ENCODE assay signal across 9 cellular contexts in the genomic region with DNA sequence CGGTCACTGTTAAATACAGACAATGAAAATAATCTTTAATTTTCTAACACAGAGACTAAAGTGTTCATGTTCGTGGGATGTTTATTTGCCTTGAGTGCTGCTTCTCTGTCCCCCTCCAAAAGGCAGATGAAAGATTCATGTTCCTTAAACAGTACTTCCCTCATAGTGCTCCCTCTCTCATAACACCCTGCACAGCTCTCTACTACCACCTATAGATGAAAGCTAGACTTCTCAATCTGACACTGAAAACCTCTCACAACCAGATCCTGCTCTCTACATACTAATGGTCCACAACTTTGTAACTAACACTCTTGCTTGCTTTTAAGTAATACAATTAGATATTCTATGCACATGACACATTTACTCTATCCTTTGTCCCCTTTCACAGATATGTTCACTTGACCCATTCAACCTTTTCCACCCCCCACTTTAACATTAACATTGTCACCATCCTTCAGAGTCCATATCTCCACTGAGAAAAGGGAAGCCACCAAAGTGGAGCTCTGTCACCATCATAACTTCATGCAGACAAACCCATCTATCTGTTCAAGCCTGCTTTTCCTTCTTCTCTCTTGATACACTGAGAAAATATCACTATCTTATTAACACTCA.
A peak's percentile ranks its signal among the peaks of the same experiment; 100 is the strongest.
DNase-seq lines count a peak whose midpoint lies in the region; ATAC-seq, FAIRE-seq and TF ChIP-seq lines count a peak whose summit lies in the region.
"Had no signal": no experiment of that assay in that cellular context is flagged by ENCODE, and none has a peak within 500 bp of the region (broad histone marks: within the 10 kb centered on the region; RNA-seq: fewer than 3 reads in every experiment).

No MANE protein-coding gene starts in this region.

- H3K27ac Mint-ChIP-seq in activated T-cell treated with anti-CD3 and anti-CD28 coated beads, Interleukin-2, amount 50 U/mL, for 72 hours = no peak overlapping the region
- H3K27ac Mint-ChIP-seq: activated naive CD8-positive, alpha-beta T cell treated with anti-CD3 and anti-CD28 coated beads, Interleukin-2, amount 10 ng/mL, durations not matched to agents 7 days and 5 days had no signal

- no peak overlapping the region for H3K4me3 Mint-ChIP-seq in activated T-cell treated with anti-CD3 and anti-CD28 coated beads, Interleukin-2, amount 50 U/mL, for 72 hours
- H3K4me3 Mint-ChIP-seq: activated naive CD8-positive, alpha-beta T cell treated with anti-CD3 and anti-CD28 coated beads, Interleukin-2, amount 10 ng/mL, durations not matched to agents 7 days and 5 days had no signal

- no peak for FAIRE-seq in GM19239 (lab: Jason Lieb, UNC)

- no peaks in the 10 kb centered on the region for H3K4me1 Mint-ChIP-seq in activated T-cell treated with anti-CD3 and anti-CD28 coated beads, Interleukin-2, amount 50 U/mL, for 72 hours (ENCODE audit: low read depth)
- H3K4me1 Mint-ChIP-seq: activated naive CD8-positive, alpha-beta T cell treated with anti-CD3 and anti-CD28 coated beads, Interleukin-2, amount 10 ng/mL, durations not matched to agents 7 days and 5 days had no signal

- no peak overlapping the region for H3K4me3 ChIP-seq in epithelial cell of esophagus (ENCODE audit: low read length)

- no peaks in the 10 kb centered on the region for H3K36me3 Mint-ChIP-seq in activated T-cell treated with anti-CD3 and anti-CD28 coated beads, Interleukin-2, amount 50 U/mL, for 72 hours (ENCODE audit: insufficient read depth in 2 of 2)
- H3K36me3 Mint-ChIP-seq: activated naive CD8-positive, alpha-beta T cell treated with anti-CD3 and anti-CD28 coated beads, Interleukin-2, amount 10 ng/mL, durations not matched to agents 7 days and 5 days had no signal

- no peaks in the 10 kb centered on the region for H3K27me3 Mint-ChIP-seq in activated T-cell treated with anti-CD3 and anti-CD28 coated beads, Interleukin-2, amount 50 U/mL, for 72 hours (ENCODE audit: low read depth)

- TF ChIP-seq CTCF in epithelial cell of esophagus (IDR thresholded peaks at IDR 0.05; ENCODE audit: insufficient read depth, low read depth, low read length, missing control alignments) = peak; percentile 89

- no peaks in the 10 kb centered on the region for H3K9me3 Mint-ChIP-seq in activated T-cell treated with anti-CD3 and anti-CD28 coated beads, Interleukin-2, amount 50 U/mL, for 72 hours
- H3K9me3 Mint-ChIP-seq: activated naive CD8-positive, alpha-beta T cell treated with anti-CD3 and anti-CD28 coated beads, Interleukin-2, amount 10 ng/mL, durations not matched to agents 7 days and 5 days had no signal

- peak; percentile 56 to 60 for ATAC-seq in activated T-cell treated with anti-CD3 and anti-CD28 coated beads, Interleukin-2, amount 50 U/mL, for 72 hours (replicated peaks in 1 of 2)
- ATAC-seq in HG02852 (IDR thresholded peaks at IDR 0.05; ENCODE audit: unreplicated experiment) = peak; percentile 78

- peak; percentile 1 to 2 for DNase-seq in activated T-cell treated with anti-CD3 and anti-CD28 coated beads, Interleukin-2, amount 50 U/mL, for 72 hours
- DNase-seq in activated T-cell treated with anti-CD3 and anti-CD28 coated beads, Interleukin-2, amount 50 U/mL, for 48 hours = no peak
- DNase-seq in NOMO-1 treated with DMSO at 0.1 percent for 48 hours (lab: John Stamatoyannopoulos, UW; ENCODE audit: unreplicated experiment) (peak; percentile 76), epithelial cell of esophagus (ENCODE audit: low read depth) (peak; percentile 56), non-pigmented ciliary epithelial cell (ENCODE audit: low read depth) (peak; percentile 1), GM19239 (ENCODE audit: insufficient read length, low spot score) (no peak)
- DNase-seq in NK-92 treated with Interleukin-12 subunit alpha and Interleukin-12 subunit beta, amount 100 ng/mL, for 24 hours (lab: John Stamatoyannopoulos, UW) = no peak
- DNase-seq: activated naive CD8-positive, alpha-beta T cell treated with anti-CD3 and anti-CD28 coated beads, Interleukin-2, amount 10 ng/mL, durations not matched to agents 7 days and 5 days had no signal

Comparison
In these comparisons a context has a peak if more than half of its experiments do, and no peak if none do; other contexts are left out.
1. DNase-seq: peak in activated T-cell treated with anti-CD3 and anti-CD28 coated beads, Interleukin-2, amount 50 U/mL, for 72 hours (2 of 2), NOMO-1 treated with DMSO at 0.1 percent for 48 hours (single experiment), epithelial cell of esophagus (single experiment) and non-pigmented ciliary epithelial cell (single experiment); none in activated T-cell treated with anti-CD3 and anti-CD28 coated beads, Interleukin-2, amount 50 U/mL, for 48 hours (0 of 2), NK-92 treated with Interleukin-12 subunit alpha and Interleukin-12 subunit beta, amount 100 ng/mL, for 24 hours (single experiment) and GM19239 (single experiment).